In the genomic region with DNA sequence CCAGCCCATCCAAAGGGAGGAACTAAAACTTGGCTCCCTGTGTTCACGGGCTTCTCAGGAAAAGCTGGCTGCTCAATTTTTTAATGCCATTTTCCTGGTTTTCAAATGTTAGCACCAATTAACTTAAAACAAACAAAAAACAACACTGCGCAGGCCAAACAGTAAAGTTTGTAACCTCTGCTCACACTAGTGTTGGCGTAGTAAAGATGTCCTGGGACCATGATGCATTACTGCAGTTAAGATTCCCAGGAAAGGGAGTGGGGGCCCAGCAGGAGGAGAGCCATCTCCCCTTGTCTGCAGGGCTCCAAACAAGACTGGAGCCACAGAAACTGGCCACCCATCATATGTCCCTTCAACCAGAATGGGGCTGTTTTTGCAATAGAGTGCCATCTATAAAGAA, we compare ENCODE assay signal across 18 cellular contexts.
DNase-seq lines count a peak whose midpoint lies in the region; ATAC-seq, FAIRE-seq and TF ChIP-seq lines count a peak whose summit lies in the region.
"Had no signal": no experiment of that assay in that cellular context is flagged by ENCODE, and none has a peak within 500 bp of the region (broad histone marks: within the 10 kb centered on the region; RNA-seq: fewer than 3 reads in every experiment).

No MANE protein-coding gene starts in this region.

- TF ChIP-seq CTCF in mucosa of descending colon (IDR thresholded peaks at IDR 0.05): no peak
- no peak for TF ChIP-seq CTCF in neural crest cell (conservative IDR thresholded peaks at IDR 0.05)

- ATAC-seq in left colon: peak; percentile 79
- peak; percentile 62 for ATAC-seq in mucosa of descending colon
- ATAC-seq in HG02870 (IDR thresholded peaks at IDR 0.05; ENCODE audit: unreplicated experiment): no peak

- no peak overlapping the region for H3K4me3 Mint-ChIP-seq in neural crest cell
- H3K4me3 Mint-ChIP-seq: CD4-positive, alpha-beta memory T cell; HFFc6 had no signal

- H3K36me3 Mint-ChIP-seq in neural crest cell (ENCODE audit: low read depth): peaks cover 19% of the 10 kb centered on the region

- H3K4me3 ChIP-seq in mucosa of descending colon: no peak overlapping the region
- H3K4me3 ChIP-seq: HAP-1 had no signal

- H3K4me1 Mint-ChIP-seq in neural crest cell: peaks cover 9% of the 10 kb centered on the region
- H3K4me1 Mint-ChIP-seq: CD4-positive, alpha-beta memory T cell had no signal

- no peaks in the 10 kb centered on the region for H3K9me3 ChIP-seq in mucosa of descending colon
- H3K9me3 ChIP-seq: HAP-1 had no signal

- intact Hi-C loops in left colon (cut with DNase I, micrococcal nuclease) (no loop called here), mucosa of descending colon (cut with DNase I, micrococcal nuclease) (no loop called here)

- peak overlapping the region; percentile 15 for H3K27ac Mint-ChIP-seq in neural crest cell (ENCODE audit: unreplicated experiment)
- H3K27ac Mint-ChIP-seq: CD4-positive, alpha-beta memory T cell; HFFc6 had no signal

- no peak for FAIRE-seq in GM12891 (lab: Jason Lieb, UNC)
- FAIRE-seq: D721Med, GM12892, H54 had no signal

- no peaks in the 10 kb centered on the region for H3K4me1 ChIP-seq in mucosa of descending colon (ENCODE audit: low read depth)

- TF ChIP-seq POLR2A in GM12891 (IDR thresholded peaks at IDR 0.05; ENCODE audit: low read depth, low read length): no peak

- peaks cover 12% of the 10 kb centered on the region for H3K9me3 Mint-ChIP-seq in neural crest cell
- H3K9me3 Mint-ChIP-seq: HFFc6 had no signal

- no peaks in the 10 kb centered on the region for H3K36me3 ChIP-seq in mucosa of descending colon (ENCODE audit: low read depth)
- H3K36me3 ChIP-seq: HAP-1 had no signal

- DNase-seq in left colon (no peak), mucosa of descending colon (no peak), neural crest cell (ENCODE audit: low read depth, low spot score) (no peak), GM12891 (ENCODE audit: insufficient read length, low spot score) (no peak), GF-D8 (lab: John Stamatoyannopoulos, UW) (no peak)
- DNase-seq: C1 segment of cervical spinal cord; CD4-positive, alpha-beta memory T cell; DMS 273 treated with DMSO at 0.1 percent for 48 hours; DMS79; EL; GDM1; GOT3; HFFc6 had no signal

- H3K27me3 Mint-ChIP-seq in neural crest cell (ENCODE audit: low read depth): no peaks in the 10 kb centered on the region
- H3K27me3 Mint-ChIP-seq: CD4-positive, alpha-beta memory T cell had no signal

TF ChIP-seq in GM12891, 5 proteins besides CTCF, POLR2A, EP300 and RAD21:
- TF ChIP-seq PAX5 (IDR thresholded peaks at IDR 0.05; ENCODE audit: insufficient read depth, low read length, severe bottlenecking): no peak
- no peak for TF ChIP-seq TAF1 (IDR thresholded peaks at IDR 0.05; ENCODE audit: low read depth, low read length)
- TF ChIP-seq POU2F2 (IDR thresholded peaks at IDR 0.05; ENCODE audit: low read depth, low read length): no peak
- TF ChIP-seq SPI1 (IDR thresholded peaks at IDR 0.05; ENCODE audit: low read depth, low read length): no peak
- TF ChIP-seq POLR2AphosphoS5 (IDR thresholded peaks at IDR 0.05; ENCODE audit: low read depth, low read length): no peak
